ENCODE assay signal across 7 cellular contexts in genomic region chr7:44842675-44843074, GRCh38. TPM values are rescaled to one million over a fixed set of nuclear protein-coding genes. Genes with fewer than 3 reads are reported as not detected.
DNase-seq lines count a peak whose midpoint lies in the region; TF ChIP-seq lines count a peak whose summit lies in the region.
"Not testable (repeated sequence)": the region's sequence is repeated elsewhere in the genome, so short reads cannot be mapped to it uniquely, and the experiment has no call there.

No MANE protein-coding gene starts in this region.

- not testable (repeated sequence) for H3K9me3 ChIP-seq in Loucy (ENCODE audit: insufficient read depth, low read depth, low read length); right atrium auricular region; subcutaneous abdominal adipose tissue (ENCODE audit: control insufficient read depth in 5 of 5, low read length in 5 of 5)

- H3K9me3 Mint-ChIP-seq in activated CD4-positive, alpha-beta T cell treated with anti-CD3 and anti-CD28 coated beads, Interleukin-2, amount 10 ng/mL, durations not matched to agents 24 days and 14 days; activated naive CD8-positive, alpha-beta T cell (ENCODE audit: low read depth); osteocyte (ENCODE audit: unreplicated experiment): not testable (repeated sequence)

- H3K9me2 ChIP-seq in Loucy (replicated peaks; ENCODE audit: low read depth, low read length): not testable (repeated sequence)

- peaks cover 11% of the 10 kb centered on the region for H3F3A ChIP-seq in Loucy (ENCODE audit: low read depth)

- peak overlapping the region; percentile 40 for H3K4me3 ChIP-seq in Loucy (ENCODE audit: low read length, poor library complexity, severe bottlenecking)
- H3K4me3 ChIP-seq in fibroblast of villous mesenchyme (ENCODE audit: low read depth, low read length); right atrium auricular region; subcutaneous abdominal adipose tissue (ENCODE audit: low read depth in 1 of 5, low read length in 5 of 5): not testable (repeated sequence)

- H4K20me1 ChIP-seq in Loucy (ENCODE audit: insufficient read depth, low read length, poor library complexity, severe bottlenecking): peaks cover 75% of the 10 kb centered on the region

- TF ChIP-seq CTCF in Loucy (conservative IDR thresholded peaks at IDR 0.05; ENCODE audit: low read length); fibroblast of villous mesenchyme (IDR thresholded peaks at IDR 0.05; ENCODE audit: insufficient read depth, low read depth, low read length); right atrium auricular region (IDR thresholded peaks at IDR 0.05); osteocyte (IDR thresholded peaks at IDR 0.05): not testable (repeated sequence)

- H3K36me3 ChIP-seq in Loucy (ENCODE audit: insufficient read depth, low read length) (peaks cover 42% of the 10 kb centered on the region), right atrium auricular region (peaks cover 31% of the 10 kb centered on the region), subcutaneous abdominal adipose tissue (ENCODE audit: control insufficient read depth in 5 of 5, insufficient read depth in 5 of 5, low read length in 5 of 5) (peaks cover 0 to 19% (median 12%) of the 10 kb centered on the region in 5 donors)

- not testable (repeated sequence) for H2AFZ ChIP-seq in Loucy (ENCODE audit: low read length)

- intact Hi-C loops in activated CD4-positive, alpha-beta T cell treated with anti-CD3 and anti-CD28 coated beads, Interleukin-2, amount 10 ng/mL, durations not matched to agents 24 days and 14 days (cut with micrococcal nuclease): not testable (repeated sequence)

- H3K4me1 Mint-ChIP-seq in activated CD4-positive, alpha-beta T cell treated with anti-CD3 and anti-CD28 coated beads, Interleukin-2, amount 10 ng/mL, durations not matched to agents 24 days and 14 days: peaks cover 47% of the 10 kb centered on the region
- H3K4me1 Mint-ChIP-seq in activated naive CD8-positive, alpha-beta T cell (ENCODE audit: low read depth): peaks cover 58% of the 10 kb centered on the region
- peaks cover 35% of the 10 kb centered on the region for H3K4me1 Mint-ChIP-seq in osteocyte (ENCODE audit: unreplicated experiment)

- not testable (repeated sequence) for H3K27me3 ChIP-seq in Loucy (ENCODE audit: insufficient read depth, low read length, poor library complexity, severe bottlenecking); right atrium auricular region; subcutaneous abdominal adipose tissue (ENCODE audit: control insufficient read depth in 5 of 5, insufficient read depth in 4 of 5, low read length in 5 of 5)

- H3K27ac Mint-ChIP-seq in activated CD4-positive, alpha-beta T cell treated with anti-CD3 and anti-CD28 coated beads, Interleukin-2, amount 10 ng/mL, durations not matched to agents 24 days and 14 days: peak overlapping the region; percentile 50
- peak overlapping the region; percentile 2 for H3K27ac Mint-ChIP-seq in activated naive CD8-positive, alpha-beta T cell
- peak overlapping the region; percentile 2 for H3K27ac Mint-ChIP-seq in osteocyte (ENCODE audit: unreplicated experiment)

- H3K79me2 ChIP-seq in Loucy (ENCODE audit: insufficient read depth, low read length): peaks cover 95% of the 10 kb centered on the region

- H3K9ac ChIP-seq in Loucy (ENCODE audit: low read depth, low read length, poor library complexity, severe bottlenecking); subcutaneous abdominal adipose tissue (ENCODE audit: low read length in 5 of 5): not testable (repeated sequence)

- H3K36me3 Mint-ChIP-seq in activated CD4-positive, alpha-beta T cell treated with anti-CD3 and anti-CD28 coated beads, Interleukin-2, amount 10 ng/mL, durations not matched to agents 24 days and 14 days (ENCODE audit: low read depth): peaks cover 31% of the 10 kb centered on the region
- peaks cover 10% of the 10 kb centered on the region for H3K36me3 Mint-ChIP-seq in activated naive CD8-positive, alpha-beta T cell
- peaks cover 13% of the 10 kb centered on the region for H3K36me3 Mint-ChIP-seq in osteocyte (ENCODE audit: unreplicated experiment)

- H3K4me2 ChIP-seq in Loucy (ENCODE audit: low read depth, low read length, poor library complexity, severe bottlenecking): peak overlapping the region; percentile 92

- peak overlapping the region; percentile 1 to 43 for H3K27ac ChIP-seq in right atrium auricular region
- peak overlapping the region; percentile 3 for H3K27ac ChIP-seq in subcutaneous abdominal adipose tissue (ENCODE audit: low read depth, low read length)

- DNase-seq in activated CD4-positive, alpha-beta T cell treated with anti-CD3 and anti-CD28 coated beads, Interleukin-2, amount 10 ng/mL, durations not matched to agents 24 days and 14 days; right atrium auricular region (ENCODE audit: low spot score); osteocyte (ENCODE audit: extremely low spot score, unreplicated experiment): not testable (repeated sequence)
- DNase-seq in fibroblast of villous mesenchyme (ENCODE audit: low read depth): peak; percentile 48

- not testable (repeated sequence) for H3K27me3 Mint-ChIP-seq in activated CD4-positive, alpha-beta T cell treated with anti-CD3 and anti-CD28 coated beads, Interleukin-2, amount 10 ng/mL, durations not matched to agents 24 days and 14 days; activated naive CD8-positive, alpha-beta T cell; osteocyte (ENCODE audit: unreplicated experiment)

- H3K4me3 Mint-ChIP-seq in activated CD4-positive, alpha-beta T cell treated with anti-CD3 and anti-CD28 coated beads, Interleukin-2, amount 10 ng/mL, durations not matched to agents 24 days and 14 days; activated naive CD8-positive, alpha-beta T cell; osteocyte (ENCODE audit: unreplicated experiment): not testable (repeated sequence)

- H3K4me1 ChIP-seq in Loucy (ENCODE audit: insufficient read depth, low read length, poor library complexity, severe bottlenecking) (peaks cover 37% of the 10 kb centered on the region), right atrium auricular region (peaks cover 0 to 36% of the 10 kb centered on the region in 2 donors), subcutaneous abdominal adipose tissue (ENCODE audit: control insufficient read depth in 5 of 5, insufficient read depth in 5 of 5, low read length in 5 of 5) (peaks cover 0 to 44% (median 24%) of the 10 kb centered on the region in 5 donors)

RNA-seq across cellular contexts. Expression of gene H2AZ2, which starts 5.2 kb away (rescaled TPM):
- total RNA-seq in activated CD4-positive, alpha-beta T cell treated with anti-CD3 and anti-CD28 coated beads, Interleukin-2, amount 10 ng/mL, durations not matched to agents 24 days and 14 days: 188 and 192 TPM in 2 replicates
- total RNA-seq in fibroblast of villous mesenchyme: 111 and 118 TPM in 2 replicates
- 100 to 1,000 TPM; 171 to 175 TPM for total RNA-seq in right atrium auricular region
- total RNA-seq in osteocyte: 165 and 169 TPM in 2 replicates

RNA-seq across cellular contexts. Expression of gene PURB, which starts 42.7 kb away (rescaled TPM):
- total RNA-seq in activated CD4-positive, alpha-beta T cell treated with anti-CD3 and anti-CD28 coated beads, Interleukin-2, amount 10 ng/mL, durations not matched to agents 24 days and 14 days: 41.4 and 41.5 TPM in 2 replicates
- total RNA-seq in fibroblast of villous mesenchyme (24.5 and 29.8 TPM in 2 replicates), right atrium auricular region (10 to 100 TPM in 1 of 2 donors, 1 to 10 TPM in 1; 10.0 to 12.9 TPM), osteocyte (20.0 and 20.7 TPM in 2 replicates)

RNA-seq across cellular contexts. Expression of gene PPIA, which starts 46.2 kb away (rescaled TPM):
- total RNA-seq in activated CD4-positive, alpha-beta T cell treated with anti-CD3 and anti-CD28 coated beads, Interleukin-2, amount 10 ng/mL, durations not matched to agents 24 days and 14 days: 2,368 and 2,448 TPM in 2 replicates
- total RNA-seq in fibroblast of villous mesenchyme (2,028 and 2,422 TPM in 2 replicates), right atrium auricular region (100 to 1,000 TPM; 820 to 834 TPM), osteocyte (1,265 and 1,344 TPM in 2 replicates)
